Comparison of ENCODE assay signal across 16 cellular contexts in genomic region chr7:20470082-20470481, GRCh38.
DNase-seq lines count a peak whose midpoint lies in the region; ATAC-seq, FAIRE-seq and TF ChIP-seq lines count a peak whose summit lies in the region.
"Had no signal": no experiment of that assay in that cellular context is flagged by ENCODE, and none has a peak within 500 bp of the region (broad histone marks: within the 10 kb centered on the region; RNA-seq: fewer than 3 reads in every experiment).

No MANE protein-coding gene starts in this region.

- DNase-seq in RCC 7860 (ENCODE audit: low spot score) (no peak), kidney (no peak), Right ventricle myocardium superior (no peak), Ammon's horn (ENCODE audit: low spot score) (no peak), amygdala (lab: John Stamatoyannopoulos, UW) (no peak)
- no peak for DNase-seq in activated naive CD4-positive, alpha-beta T cell treated with anti-CD3 and anti-CD28 coated beads, Interleukin-2, amount 10 ng/mL, durations not matched to agents 7 days and 5 days
- DNase-seq: Calu3; CD8-positive, alpha-beta T cell; DMS79 treated with DMSO at 0.1 percent for 48 hours; H9 had no signal

- no peak overlapping the region for H3K9ac ChIP-seq in kidney (ENCODE audit: low read length in 2 of 2)
- H3K9ac ChIP-seq: BLaER1 had no signal

- no peak overlapping the region for H3K4me3 Mint-ChIP-seq in activated naive CD4-positive, alpha-beta T cell treated with anti-CD3 and anti-CD28 coated beads, Interleukin-2, amount 10 ng/mL, durations not matched to agents 7 days and 5 days
- H3K4me3 Mint-ChIP-seq: CD8-positive, alpha-beta T cell; H9 had no signal

- peak; percentile 82 for FAIRE-seq in RCC 7860 (lab: Jason Lieb, UNC)
- peak; percentile 65 for FAIRE-seq in colon (lab: Jason Lieb, UNC)
- FAIRE-seq in kidney (lab: Jason Lieb, UNC), result peak; percentile 92
- FAIRE-seq: A549, GM12878, GM19239, H1 had no signal

- no peaks in the 10 kb centered on the region for H3K4me1 Mint-ChIP-seq in activated naive CD4-positive, alpha-beta T cell treated with anti-CD3 and anti-CD28 coated beads, Interleukin-2, amount 10 ng/mL, durations not matched to agents 7 days and 5 days
- H3K4me1 Mint-ChIP-seq: H9 had no signal

- H3K36me3 ChIP-seq in kidney (ENCODE audit: control insufficient read depth in 1 of 2, insufficient read depth in 2 of 2, low read length in 2 of 2), result no peaks in the 10 kb centered on the region
- H3K36me3 ChIP-seq: BLaER1 had no signal

- no peak for TF ChIP-seq CTCF in kidney (IDR thresholded peaks at IDR 0.05; ENCODE audit: borderline replicate concordance, extremely low read depth, insufficient read depth)

- no peak overlapping the region for H3K27ac ChIP-seq in kidney (ENCODE audit: low read depth in 2 of 2, low read length in 2 of 2)
- H3K27ac ChIP-seq: A549, BLaER1 had no signal

- no peaks in the 10 kb centered on the region for H3K9me3 Mint-ChIP-seq in activated naive CD4-positive, alpha-beta T cell treated with anti-CD3 and anti-CD28 coated beads, Interleukin-2, amount 10 ng/mL, durations not matched to agents 7 days and 5 days
- H3K9me3 Mint-ChIP-seq: CD8-positive, alpha-beta T cell; H9 had no signal

- H3K27me3 Mint-ChIP-seq in activated naive CD4-positive, alpha-beta T cell treated with anti-CD3 and anti-CD28 coated beads, Interleukin-2, amount 10 ng/mL, durations not matched to agents 7 days and 5 days, result no peaks in the 10 kb centered on the region

- CTCF ChIA-PET in activated naive CD4-positive, alpha-beta T cell treated with anti-CD3 and anti-CD28 coated beads, Interleukin-2, amount 10 ng/mL, durations not matched to agents 7 days and 5 days (lab: Charles Lee), result no interaction called here

- intact Hi-C loops in kidney (cut with DNase I) (no loop called here), Right ventricle myocardium superior (cut with DNase I) (no loop called here)

- no peaks in the 10 kb centered on the region for H3K36me3 Mint-ChIP-seq in activated naive CD4-positive, alpha-beta T cell treated with anti-CD3 and anti-CD28 coated beads, Interleukin-2, amount 10 ng/mL, durations not matched to agents 7 days and 5 days
- H3K36me3 Mint-ChIP-seq: CD8-positive, alpha-beta T cell had no signal

- H3K4me3 ChIP-seq in kidney (ENCODE audit: low read length in 2 of 2), result no peak overlapping the region
- H3K4me3 ChIP-seq: A549, BLaER1, GM12878 had no signal

- H3K4me1 ChIP-seq in kidney (ENCODE audit: control insufficient read depth in 1 of 2, insufficient read depth in 1 of 2, low read depth in 1 of 2, low read length in 2 of 2), result no peaks in the 10 kb centered on the region
- H3K4me1 ChIP-seq: A549, BLaER1 had no signal

- ATAC-seq in Right ventricle myocardium superior (ENCODE audit: poor library complexity), result no peak
- ATAC-seq: A549; CD8-positive, alpha-beta T cell; GM12878 had no signal

- H3K9me3 ChIP-seq in kidney (ENCODE audit: control insufficient read depth in 1 of 2, low read length in 2 of 2), result no peaks in the 10 kb centered on the region
- H3K9me3 ChIP-seq: A549, BLaER1 had no signal

- no peak overlapping the region for H3K27ac Mint-ChIP-seq in activated naive CD4-positive, alpha-beta T cell treated with anti-CD3 and anti-CD28 coated beads, Interleukin-2, amount 10 ng/mL, durations not matched to agents 7 days and 5 days
- H3K27ac Mint-ChIP-seq: CD8-positive, alpha-beta T cell; H9 had no signal
